ENCODE assay signal across 8 cellular contexts in genomic region chr2:17878222-17879136, GRCh38. TPM values are rescaled to one million over a fixed set of nuclear protein-coding genes. Genes with fewer than 3 reads are reported as not detected.
A peak's percentile ranks its signal among the peaks of the same experiment; 100 is the strongest.
DNase-seq lines count a peak whose midpoint lies in the region; ATAC-seq and TF ChIP-seq lines count a peak whose summit lies in the region.

KCNS3 (plus strand) TSS chr2:17878667; CDS start chr2:17931009, 52,342 bp downstream.

- DNase-seq in GM10248 (ENCODE audit: extremely low spot score) (peak; percentile 77), HK-2 (ENCODE audit: unreplicated experiment) (peak; percentile 61), T-helper 17 cell (no peak), myocyte (ENCODE audit: low read depth) (peak; percentile 34), SHP77 treated with DMSO at 0.1 percent for 48 hours (lab: John Stamatoyannopoulos, UW) (no peak)
- no peak for DNase-seq in effector CD4-positive, alpha-beta T cell

- H3K4me1 ChIP-seq in esophagus (ENCODE audit: control insufficient read depth in 2 of 2, insufficient read depth in 2 of 2, low read length in 1 of 2) = peaks cover 7 to 9% of the 10 kb centered on the region in 2 donors

- ATAC-seq in GM21423 (IDR thresholded peaks at IDR 0.05; ENCODE audit: unreplicated experiment) = peak; percentile 78
- peak; percentile 41 for ATAC-seq in T-helper 17 cell

- peak within 1 kb of the TSS; percentile 37 to 50 for H3K27ac ChIP-seq in esophagus (ENCODE audit: low read depth in 2 of 2, low read length in 1 of 2)

- no peak for TF ChIP-seq CTCF in GM10248 (IDR thresholded peaks at IDR 0.05; ENCODE audit: control extremely low read depth, extremely low read depth, low read depth, missing control alignments)

- peaks cover 2% of the 10 kb centered on the region for H3K36me3 Mint-ChIP-seq in T-helper 17 cell (ENCODE audit: low read depth)

- H3K4me3 Mint-ChIP-seq in T-helper 17 cell = peak within 1 kb of the TSS; percentile 84

- CTCF ChIA-PET in GM10248 (lab: Yijun Ruan, JAX) = no interaction called here

- no peaks in the 10 kb centered on the region for H3K9me3 ChIP-seq in T-helper 17 cell (ENCODE audit: control insufficient read depth, low read length, poor library complexity, severe bottlenecking)
- peaks cover 0 to 2% of the 10 kb centered on the region in 2 donors for H3K9me3 ChIP-seq in esophagus (ENCODE audit: control insufficient read depth in 2 of 2, insufficient read depth in 1 of 2, low read depth in 1 of 2, low read length in 1 of 2)

- POLR2A ChIA-PET in GM10248 (lab: Yijun Ruan, JAX) = no interaction called here

- H3K4me1 Mint-ChIP-seq in T-helper 17 cell = peaks cover 11% of the 10 kb centered on the region

- peak within 1 kb of the TSS; percentile 70 to 71 for H3K4me3 ChIP-seq in esophagus (ENCODE audit: low read depth in 1 of 2, low read length in 2 of 2)

- 1% methylated on average over 101 to 114 of the region's 114 CpGs for WGBS in esophagus, 2 donors

- H3K27me3 Mint-ChIP-seq in T-helper 17 cell = peaks cover 69% of the 10 kb centered on the region

- H3K27me3 ChIP-seq in esophagus (ENCODE audit: control insufficient read depth in 1 of 2, insufficient read depth in 2 of 2, low read length in 2 of 2) = peaks cover 0 to 7% of the 10 kb centered on the region in 2 donors

- no peak within 1 kb of the TSS for H3K27ac Mint-ChIP-seq in T-helper 17 cell

- H3K36me3 ChIP-seq in esophagus (ENCODE audit: control insufficient read depth in 2 of 2, insufficient read depth in 2 of 2, low read length in 1 of 2) = no peaks in the 10 kb centered on the region

RNA-seq across cellular contexts. Expression of gene KCNS3, which starts in this region (rescaled TPM):
- total RNA-seq in T-helper 17 cell (not detected), myocyte (8.8 and 18.0 TPM in 2 replicates)
- 1 to 10 TPM; 2.9 to 3.8 TPM for polyA plus RNA-seq in esophagus
- 8.2 TPM for polyA plus RNA-seq in myocyte (2012)

Comparison
In these comparisons a context has a peak if more than half of its experiments do, and no peak if none do; other contexts are left out.
1. Peak in ATAC-seq in T-helper 17 cell; RNA of the gene not detected or under 1 TPM.
2. DNase-seq: peak in GM10248 (single experiment), HK-2 (single experiment) and myocyte (single experiment); none in T-helper 17 cell (0 of 3), effector CD4-positive, alpha-beta T cell (single experiment) and SHP77 treated with DMSO at 0.1 percent for 48 hours (single experiment).